Comparison of ENCODE assay signal across 8 cellular contexts in genomic region chr17:47530557-47531227, GRCh38. TPM values are rescaled to one million over a fixed set of nuclear protein-coding genes. Genes with fewer than 3 reads are reported as not detected.
DNase-seq lines count a peak whose midpoint lies in the region; ATAC-seq and TF ChIP-seq lines count a peak whose summit lies in the region.
"Not testable (repeated sequence)": the region's sequence is repeated elsewhere in the genome, so short reads cannot be mapped to it uniquely, and the experiment has no call there.

Gene NPEPPS (plus strand): TSS chr17:47531108. CDS start chr17:47531301, 193 bp downstream.

- peak; percentile 77 for ATAC-seq in GM21825 (IDR thresholded peaks at IDR 0.05; ENCODE audit: unreplicated experiment)

- H3K36me3 Mint-ChIP-seq in activated T-helper 1 cell treated with anti-CD3 and anti-CD28 coated beads, Interleukin-12 subunit alpha, Interleukin-12 subunit beta, Interleukin-2, Interleukin-4 antibody, amounts not matched to agents 30 ng/mL and 10 ng/mL and 1 ng/mL, durations not matched to agents 14 hours and 24 hours and 36 hours (ENCODE audit: low read depth): not testable (repeated sequence)

- H3K4me3 ChIP-seq in esophagus squamous epithelium (peak within 1 kb of the TSS; percentile 65 to 81 (median 72)), muscle layer of colon (ENCODE audit: low read depth in 1 of 2, low read length in 2 of 2) (peak within 1 kb of the TSS; percentile 52 to 53)

- H3K4me1 ChIP-seq in esophagus squamous epithelium: peaks cover 0 to 26% (median 6%) of the 10 kb centered on the region in 3 donors
- not testable (repeated sequence) for H3K4me1 ChIP-seq in muscle layer of colon (ENCODE audit: insufficient read depth, low read length)

- H3K36me3 ChIP-seq in esophagus squamous epithelium; muscle layer of colon (ENCODE audit: insufficient read depth, low read length): not testable (repeated sequence)

- not testable (repeated sequence) for H3K9me3 ChIP-seq in esophagus squamous epithelium; muscle layer of colon (ENCODE audit: low read length)

- not testable (repeated sequence) for H3K9ac ChIP-seq in muscle layer of colon (ENCODE audit: low read length)

- intact Hi-C loops in activated T-helper 1 cell treated with anti-CD3 and anti-CD28 coated beads, Interleukin-12 subunit alpha, Interleukin-12 subunit beta, Interleukin-2, Interleukin-4 antibody, amounts not matched to agents 30 ng/mL and 10 ng/mL and 1 ng/mL, durations not matched to agents 14 hours and 24 hours and 36 hours (cut with micrococcal nuclease): loop anchor here (5.0 kb wide), 2 partner anchors 38 to 367 kb away; partner anchors contain the start of gene SP2
- intact Hi-C loops in esophagus squamous epithelium (cut with DNase I): not testable (repeated sequence)

- DNase-seq in DMS114 treated with DMSO at 0.1 percent for 48 hours (lab: John Stamatoyannopoulos, UW; ENCODE audit: unreplicated experiment): peak; percentile 57
- DNase-seq in Kasumi-1 (lab: John Stamatoyannopoulos, UW): peak; percentile 70 to 81
- DNase-seq in RPMI7951 (ENCODE audit: low read depth): peak; percentile 84
- peak; percentile 78 for DNase-seq in activated T-helper 1 cell treated with anti-CD3 and anti-CD28 coated beads, Interleukin-12 subunit alpha, Interleukin-12 subunit beta, Interleukin-2, Interleukin-4 antibody, amounts not matched to agents 30 ng/mL and 10 ng/mL and 1 ng/mL, durations not matched to agents 14 hours and 24 hours and 36 hours (ENCODE audit: low spot score)
- DNase-seq in esophagus squamous epithelium (lab: John Stamatoyannopoulos, UW): peak; percentile 21
- peak; percentile 70 to 86 for DNase-seq in stimulated activated CD8-positive, alpha-beta memory T cell treated with anti-CD3 and anti-CD28 coated beads, Interleukin-4, amount 100 ng/mL, for 4 hours (ENCODE audit: low read depth in 2 of 2, low spot score in 1 of 2)

- not testable (repeated sequence) for TF ChIP-seq POLR2A in esophagus squamous epithelium (IDR thresholded peaks at IDR 0.05)

- not testable (repeated sequence) for TF ChIP-seq CTCF in esophagus squamous epithelium (IDR thresholded peaks at IDR 0.05)

- not testable (repeated sequence) for H3K27me3 ChIP-seq in esophagus squamous epithelium; muscle layer of colon (ENCODE audit: control insufficient read depth in 1 of 2, insufficient read depth in 2 of 2, low read length in 2 of 2)

- H3K9me3 Mint-ChIP-seq in activated T-helper 1 cell treated with anti-CD3 and anti-CD28 coated beads, Interleukin-12 subunit alpha, Interleukin-12 subunit beta, Interleukin-2, Interleukin-4 antibody, amounts not matched to agents 30 ng/mL and 10 ng/mL and 1 ng/mL, durations not matched to agents 14 hours and 24 hours and 36 hours: not testable (repeated sequence)

- H3K4me1 Mint-ChIP-seq in activated T-helper 1 cell treated with anti-CD3 and anti-CD28 coated beads, Interleukin-12 subunit alpha, Interleukin-12 subunit beta, Interleukin-2, Interleukin-4 antibody, amounts not matched to agents 30 ng/mL and 10 ng/mL and 1 ng/mL, durations not matched to agents 14 hours and 24 hours and 36 hours (ENCODE audit: low read depth): peaks cover 13% of the 10 kb centered on the region

- peak within 1 kb of the TSS; percentile 95 to 97 (median 96) for H3K27ac ChIP-seq in esophagus squamous epithelium
- peak within 1 kb of the TSS; percentile 47 for H3K27ac ChIP-seq in muscle layer of colon (ENCODE audit: low read depth, low read length)

- peak within 1 kb of the TSS; percentile 96 for H3K4me3 Mint-ChIP-seq in activated T-helper 1 cell treated with anti-CD3 and anti-CD28 coated beads, Interleukin-12 subunit alpha, Interleukin-12 subunit beta, Interleukin-2, Interleukin-4 antibody, amounts not matched to agents 30 ng/mL and 10 ng/mL and 1 ng/mL, durations not matched to agents 14 hours and 24 hours and 36 hours

- peak within 1 kb of the TSS; percentile 93 for H3K27ac Mint-ChIP-seq in activated T-helper 1 cell treated with anti-CD3 and anti-CD28 coated beads, Interleukin-12 subunit alpha, Interleukin-12 subunit beta, Interleukin-2, Interleukin-4 antibody, amounts not matched to agents 30 ng/mL and 10 ng/mL and 1 ng/mL, durations not matched to agents 14 hours and 24 hours and 36 hours

- 19 to 33% methylated on average over 1 to 3 of the region's 59 CpGs for WGBS in esophagus squamous epithelium, 2 donors

- H3K27me3 Mint-ChIP-seq in activated T-helper 1 cell treated with anti-CD3 and anti-CD28 coated beads, Interleukin-12 subunit alpha, Interleukin-12 subunit beta, Interleukin-2, Interleukin-4 antibody, amounts not matched to agents 30 ng/mL and 10 ng/mL and 1 ng/mL, durations not matched to agents 14 hours and 24 hours and 36 hours (ENCODE audit: insufficient read depth): not testable (repeated sequence)

RNA-seq across cellular contexts. Expression of gene NPEPPS, which starts in this region (rescaled TPM):
- 29.1 and 36.6 TPM in 2 replicates for total RNA-seq in RPMI7951 (2014; rRNA removed; shearing (Covaris generic))
- 103 and 106 TPM in 2 replicates for total RNA-seq in activated T-helper 1 cell treated with anti-CD3 and anti-CD28 coated beads, Interleukin-12 subunit alpha, Interleukin-12 subunit beta, Interleukin-2, Interleukin-4 antibody, amounts not matched to agents 30 ng/mL and 10 ng/mL and 1 ng/mL, durations not matched to agents 14 hours and 24 hours and 36 hours
- 100 to 1,000 TPM in 3 of 4 donors, 10 to 100 TPM in 1; 91.2 to 216 (median 172) TPM for total RNA-seq in esophagus squamous epithelium

Comparison
In these comparisons a context has a peak if more than half of its experiments do, and no peak if none do; other contexts are left out.
1. Peak in every context shown above with its lines: DNase-seq, ATAC-seq, H3K4me3 ChIP-seq and H3K27ac ChIP-seq.
2. DNase-seq: peak in every context shown above with its lines; median percentile 84 in RPMI7951; 78 in activated T-helper 1 cell treated with anti-CD3 and anti-CD28 coated beads, Interleukin-12 subunit alpha, Interleukin-12 subunit beta, Interleukin-2, Interleukin-4 antibody, amounts not matched to agents 30 ng/mL and 10 ng/mL and 1 ng/mL, durations not matched to agents 14 hours and 24 hours and 36 hours; 78 in stimulated activated CD8-positive, alpha-beta memory T cell treated with anti-CD3 and anti-CD28 coated beads, Interleukin-4, amount 100 ng/mL, for 4 hours; 76 in Kasumi-1; 57 in DMS114 treated with DMSO at 0.1 percent for 48 hours; 21 in esophagus squamous epithelium.